Comparison of ENCODE assay signal across 25 cellular contexts in the genomic region with DNA sequence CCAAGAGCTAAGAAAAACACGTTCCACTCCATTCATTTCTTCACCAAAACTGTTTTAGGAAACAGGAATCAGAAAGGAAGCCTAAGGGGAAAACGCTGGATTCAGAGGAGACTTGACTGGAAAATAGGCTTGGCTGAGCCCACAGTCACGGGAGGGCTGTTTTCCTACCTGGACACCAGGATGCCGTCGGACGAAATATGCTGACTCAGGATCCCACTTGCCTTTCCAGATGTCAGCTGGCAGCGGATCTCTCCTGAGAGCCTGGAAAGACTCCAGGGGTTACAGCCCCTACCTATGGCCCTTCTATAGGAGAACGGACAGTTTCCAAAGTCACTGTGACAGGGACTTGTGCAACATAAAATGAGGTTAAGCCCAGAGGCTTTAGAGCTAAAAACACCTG.
"Had no signal": no experiment of that assay in that cellular context is flagged by ENCODE, and none has a peak within 500 bp of the region (broad histone marks: within the 10 kb centered on the region; RNA-seq: fewer than 3 reads in every experiment).

No MANE protein-coding gene starts in this region.

- ATAC-seq: activated CD8-positive, alpha-beta T cell treated with anti-CD3 and anti-CD28 coated beads, Interleukin-2, amount 10 ng/mL, durations not matched to agents 7 days and 5 days; PC-3 had no signal

- H3K27me3 ChIP-seq: ascending aorta, Peyer's patch, SJSA1 had no signal

- H3K9me3 ChIP-seq: ascending aorta, Peyer's patch, SJSA1, SK-N-SH had no signal

- H3K27ac ChIP-seq: ascending aorta, Peyer's patch, SJSA1 had no signal

- FAIRE-seq: TTC549 had no signal

- DNase-seq: activated CD4-positive, alpha-beta T cell treated with anti-CD3 and anti-CD28 coated beads, Interleukin-2, amount 10 ng/mL, durations not matched to agents 24 days and 14 days; activated CD4-positive, alpha-beta T cell treated with anti-CD3 and anti-CD28 coated beads, Interleukin-2, amount 50 U/mL, for 4 hours; activated CD8-positive, alpha-beta T cell treated with anti-CD3 and anti-CD28 coated beads, Interleukin-2, amount 10 ng/mL, durations not matched to agents 7 days and 5 days; activated gamma-delta T cell; activated naive CD4-positive, alpha-beta T cell treated with Interleukin-2 at 50 U/mL for 16 hours; activated naive CD8-positive, alpha-beta T cell treated with anti-CD3 and anti-CD28 coated beads, Interleukin-2, amount 10 ng/mL, durations not matched to agents 7 days and 5 days; activated T-cell treated with anti-CD3 and anti-CD28 coated beads, Interleukin-2, amount 50 U/mL, for 24 hours; amygdala; NCI-H1092 treated with DMSO at 0.1 percent for 48 hours; NCI-H1417; NCI-H146; NCI-H187; NCI-H2081; NCI-H2171 treated with DMSO at 0.1 percent for 48 hours; NCI-H2227 treated with DMSO at 0.1 percent for 48 hours; NCI-H446; NCI-H524; PC-3; Peyer's patch; RPMI8226; SHP77 treated with DMSO at 0.1 percent for 48 hours; SK-N-SH had no signal

- H3K36me3 ChIP-seq: ascending aorta, Peyer's patch, SJSA1 had no signal

- H3K4me3 ChIP-seq: ascending aorta, Peyer's patch, SJSA1 had no signal

- H3K9ac ChIP-seq: SK-N-SH had no signal

- H3K4me2 ChIP-seq: SK-N-SH had no signal

- H3K4me1 ChIP-seq: Peyer's patch had no signal
